21 cellular contexts compared by ENCODE assay signal in the genomic region with DNA sequence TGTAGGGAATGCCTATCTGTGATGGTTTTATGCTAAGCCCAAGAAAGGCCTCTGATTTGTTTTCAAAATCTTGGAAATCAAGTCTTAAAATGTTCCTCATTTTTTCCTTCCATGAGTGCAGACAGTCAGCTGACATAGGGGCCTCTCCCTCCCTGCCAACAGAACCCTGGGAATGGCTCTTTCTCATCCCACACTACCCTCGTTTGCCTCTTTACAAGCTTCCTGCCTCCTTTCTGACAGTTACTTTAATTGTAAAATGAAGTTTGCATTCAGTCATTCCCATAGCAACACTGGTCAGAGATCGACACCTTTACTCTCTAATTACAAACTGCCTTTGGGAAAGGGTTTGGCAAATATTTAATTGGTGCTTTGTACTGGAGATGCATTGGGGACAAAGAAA. TPM values are rescaled to one million over a fixed set of nuclear protein-coding genes. Genes with fewer than 3 reads are reported as not detected.
DNase-seq lines count a peak whose midpoint lies in the region; ATAC-seq and TF ChIP-seq lines count a peak whose summit lies in the region.
"Had no signal": no experiment of that assay in that cellular context is flagged by ENCODE, and none has a peak within 500 bp of the region (broad histone marks: within the 10 kb centered on the region; RNA-seq: fewer than 3 reads in every experiment).

No MANE protein-coding gene starts in this region.

- no peaks in the 10 kb centered on the region for H3K4me1 ChIP-seq in psoas muscle
- H3K4me1 ChIP-seq: esophagus squamous epithelium, uterus had no signal

- H3K4me3 ChIP-seq in foreskin fibroblast (ENCODE audit: low read depth in 1 of 2, low read length in 2 of 2) (no peak overlapping the region), psoas muscle (no peak overlapping the region)
- H3K4me3 ChIP-seq: esophagus squamous epithelium, uterus had no signal

- ATAC-seq in left colon = peak; percentile 58
- ATAC-seq in psoas muscle = no peak
- ATAC-seq: activated naive CD4-positive, alpha-beta T cell treated with anti-CD3 and anti-CD28 coated beads, Interleukin-2, amount 50 U/mL, for 72 hours; left cardiac atrium; sciatic nerve; SK-N-SH treated with all-trans-retinoic acid at 6 μM for 48 hours had no signal

- no peak for TF ChIP-seq CTCF in foreskin fibroblast (IDR thresholded peaks at IDR 0.05; ENCODE audit: low read depth, low read length)
- TF ChIP-seq CTCF in psoas muscle (IDR thresholded peaks at IDR 0.05) = no peak

- peak; percentile 77 for DNase-seq in DMS153 (lab: John Stamatoyannopoulos, UW)
- peak; percentile 82 for DNase-seq in NCI-H146 (lab: John Stamatoyannopoulos, UW)
- DNase-seq in NCI-H526 treated with DMSO at 0.1 percent for 48 hours (lab: John Stamatoyannopoulos, UW) = peak; percentile 72
- DNase-seq in left colon = no peak
- DNase-seq in NCI-H510A treated with DMSO at 0.1 percent for 48 hours (lab: John Stamatoyannopoulos, UW) = no peak
- DNase-seq in foreskin fibroblast = no peak
- DNase-seq in psoas muscle = no peak
- DNase-seq in activated CD4-positive, alpha-beta T cell treated with anti-CD3 and anti-CD28 coated beads, Interleukin-2, amount 50 U/mL, for 4 hours = no peak
- DNase-seq: activated CD4-positive, CD25-positive, alpha-beta regulatory T cell treated with anti-CD3 and anti-CD28 coated beads, Interleukin-2, amount 50 U/mL, for 72 hours; C1 segment of cervical spinal cord; cerebellar nuclear complex; effector CD8-positive, alpha-beta T cell; esophagus squamous epithelium; GOT3; left cardiac atrium; mesenchymal stem cell; naive B cell; uterus had no signal

- 62 to 79% (median 76%) methylated on average over 2 of the region's 2 CpGs for WGBS in psoas muscle, 3 donors

- H3K9me3 ChIP-seq in psoas muscle = no peaks in the 10 kb centered on the region
- H3K9me3 ChIP-seq: esophagus squamous epithelium, uterus had no signal

- no peaks in the 10 kb centered on the region for H3K36me3 ChIP-seq in psoas muscle (ENCODE audit: insufficient read depth in 1 of 2, low read depth in 1 of 2)
- H3K36me3 ChIP-seq: esophagus squamous epithelium, uterus had no signal

- intact Hi-C loops in left colon (cut with DNase I, micrococcal nuclease) = no loop called here
- intact Hi-C loops in psoas muscle (cut with DNase I) = no loop called here

- no peak overlapping the region for H3K27ac ChIP-seq in psoas muscle
- H3K27ac ChIP-seq: esophagus squamous epithelium, uterus had no signal

- peaks cover 0 to under 1% (median 0%) of the 10 kb centered on the region in 3 donors for H3K27me3 ChIP-seq in psoas muscle (ENCODE audit: insufficient read depth in 3 of 3, low read length in 2 of 3)
- H3K27me3 ChIP-seq: uterus had no signal

RNA-seq across cellular contexts. Expression of a gene that starts 25.3 kb away (rescaled TPM):
- total RNA-seq in left colon = 1 to 10 TPM; 1.4 to 2.7 TPM
- 1 to 10 TPM in 1 of 4 donors, under 1 TPM in 3; 0.22 to 1.1 (median 0.58) TPM for total RNA-seq in psoas muscle
- polyA plus RNA-seq in psoas muscle = under 1 TPM; 0.31 to 0.72 (median 0.59) TPM

Comparison
In these comparisons a context has a peak if more than half of its experiments do, and no peak if none do; other contexts are left out.
1. DNase-seq: peak in DMS153 (single experiment), NCI-H146 (single experiment) and NCI-H526 treated with DMSO at 0.1 percent for 48 hours (single experiment); none in left colon (0 of 2), NCI-H510A treated with DMSO at 0.1 percent for 48 hours (single experiment), foreskin fibroblast (0 of 2), psoas muscle (0 of 2) and activated CD4-positive, alpha-beta T cell treated with anti-CD3 and anti-CD28 coated beads, Interleukin-2, amount 50 U/mL, for 4 hours (0 of 2).